In genomic region chr1:25343872-25344271, GRCh38 we compare ENCODE assay signal across 14 cellular contexts. TPM values are rescaled to one million over a fixed set of nuclear protein-coding genes. Genes with fewer than 3 reads are reported as not detected.
DNase-seq lines count a peak whose midpoint lies in the region; ATAC-seq and TF ChIP-seq lines count a peak whose summit lies in the region.
"Had no signal": no experiment of that assay in that cellular context is flagged by ENCODE, and none has a peak within 500 bp of the region (broad histone marks: within the 10 kb centered on the region; RNA-seq: fewer than 3 reads in every experiment).

No MANE protein-coding gene starts in this region.

- H3K36me3 ChIP-seq in GM23338 (ENCODE audit: insufficient read depth): no peaks in the 10 kb centered on the region

- no peak overlapping the region for H3K4me3 ChIP-seq in GM23338

- no peak overlapping the region; the same call in 1 of the 2 replicates for H3K27ac ChIP-seq in GM23338 (ENCODE audit: low read depth)
- H3K27ac ChIP-seq: HL-60 had no signal

- H3K9me3 Mint-ChIP-seq in GM23338: no peaks in the 10 kb centered on the region
- H3K9me3 Mint-ChIP-seq: activated CD8-positive, alpha-beta T cell treated with anti-CD3 and anti-CD28 coated beads for 36 hours had no signal

- no peak for TF ChIP-seq CTCF in GM23338 (conservative IDR thresholded peaks at IDR 0.05; ENCODE audit: low read depth in 2 of 2)

- H3K36me3 Mint-ChIP-seq in GM23338 (ENCODE audit: low read depth) (peaks cover 37% of the 10 kb centered on the region), T-helper 17 cell (ENCODE audit: low read depth) (peaks cover 5% of the 10 kb centered on the region)

- no peaks in the 10 kb centered on the region for H3K9me2 ChIP-seq in GM23338 (ENCODE audit: insufficient read depth)

- no peaks in the 10 kb centered on the region for H3K9me3 ChIP-seq in T-helper 17 cell (ENCODE audit: control insufficient read depth, low read length, poor library complexity, severe bottlenecking)

- peaks cover 10% of the 10 kb centered on the region for H3K4me1 ChIP-seq in GM23338 (ENCODE audit: insufficient read depth)

- H3K4me1 Mint-ChIP-seq in GM23338 (peaks cover 12% of the 10 kb centered on the region), T-helper 17 cell (peaks cover 32% of the 10 kb centered on the region)

- no peaks in the 10 kb centered on the region for H3K27me3 ChIP-seq in GM23338 (ENCODE audit: insufficient read depth)

- H4K20me1 ChIP-seq in GM23338 (replicated peaks; ENCODE audit: insufficient read depth): peaks cover 24% of the 10 kb centered on the region

- no peak overlapping the region for H3K4me2 ChIP-seq in GM23338

- DNase-seq in A172 (ENCODE audit: low spot score): peak; percentile 46
- no peak for DNase-seq in GM23338 (ENCODE audit: low spot score)
- no peak for DNase-seq in T-helper 17 cell
- DNase-seq in fibroblast of the conjunctiva (ENCODE audit: low read depth): peak; percentile 61
- DNase-seq in NCI-H1105 treated with DMSO at 0.1 percent for 48 hours (lab: John Stamatoyannopoulos, UW): no peak
- DNase-seq in AG08396 (ENCODE audit: low spot score): no peak
- DNase-seq: activated CD8-positive, alpha-beta T cell treated with anti-CD3 and anti-CD28 coated beads for 36 hours; NCI-H1694 treated with DMSO at 0.1 percent for 48 hours; NCI-H82; SW 1271 had no signal

- H3K27ac Mint-ChIP-seq in GM23338: peak overlapping the region; percentile 25; the same call in 1 of the 2 replicates
- H3K27ac Mint-ChIP-seq in T-helper 17 cell: peak overlapping the region; percentile 72
- H3K27ac Mint-ChIP-seq: activated CD8-positive, alpha-beta T cell treated with anti-CD3 and anti-CD28 coated beads for 36 hours; B cell had no signal

- ATAC-seq in GM23338 (no peak), T-helper 17 cell (no peak), GM21515 (IDR thresholded peaks at IDR 0.05; ENCODE audit: unreplicated experiment) (no peak), HG03139 (IDR thresholded peaks at IDR 0.05; ENCODE audit: unreplicated experiment) (no peak)
- ATAC-seq: activated CD8-positive, alpha-beta T cell treated with anti-CD3 and anti-CD28 coated beads for 36 hours had no signal

- H3F3A ChIP-seq in GM23338 (replicated peaks; ENCODE audit: low read depth): no peaks in the 10 kb centered on the region

- H3K4me3 Mint-ChIP-seq in GM23338 (no peak overlapping the region), T-helper 17 cell (no peak overlapping the region)
- H3K4me3 Mint-ChIP-seq: activated CD8-positive, alpha-beta T cell treated with anti-CD3 and anti-CD28 coated beads for 36 hours; B cell had no signal

- H3K27me3 Mint-ChIP-seq in GM23338 (ENCODE audit: insufficient read depth, low read depth, poor library complexity) (peaks cover 4% of the 10 kb centered on the region), T-helper 17 cell (no peaks in the 10 kb centered on the region)
- H3K27me3 Mint-ChIP-seq: activated CD8-positive, alpha-beta T cell treated with anti-CD3 and anti-CD28 coated beads for 36 hours; B cell had no signal

- H3K79me2 ChIP-seq in GM23338 (replicated peaks; ENCODE audit: insufficient read depth): peaks cover 84% of the 10 kb centered on the region

- no peak overlapping the region for H2AFZ ChIP-seq in GM23338

TF ChIP-seq in GM23338, 12 proteins besides CTCF, POLR2A, EP300 and RAD21 (continues in another document):
- TF ChIP-seq, protein P1, sequence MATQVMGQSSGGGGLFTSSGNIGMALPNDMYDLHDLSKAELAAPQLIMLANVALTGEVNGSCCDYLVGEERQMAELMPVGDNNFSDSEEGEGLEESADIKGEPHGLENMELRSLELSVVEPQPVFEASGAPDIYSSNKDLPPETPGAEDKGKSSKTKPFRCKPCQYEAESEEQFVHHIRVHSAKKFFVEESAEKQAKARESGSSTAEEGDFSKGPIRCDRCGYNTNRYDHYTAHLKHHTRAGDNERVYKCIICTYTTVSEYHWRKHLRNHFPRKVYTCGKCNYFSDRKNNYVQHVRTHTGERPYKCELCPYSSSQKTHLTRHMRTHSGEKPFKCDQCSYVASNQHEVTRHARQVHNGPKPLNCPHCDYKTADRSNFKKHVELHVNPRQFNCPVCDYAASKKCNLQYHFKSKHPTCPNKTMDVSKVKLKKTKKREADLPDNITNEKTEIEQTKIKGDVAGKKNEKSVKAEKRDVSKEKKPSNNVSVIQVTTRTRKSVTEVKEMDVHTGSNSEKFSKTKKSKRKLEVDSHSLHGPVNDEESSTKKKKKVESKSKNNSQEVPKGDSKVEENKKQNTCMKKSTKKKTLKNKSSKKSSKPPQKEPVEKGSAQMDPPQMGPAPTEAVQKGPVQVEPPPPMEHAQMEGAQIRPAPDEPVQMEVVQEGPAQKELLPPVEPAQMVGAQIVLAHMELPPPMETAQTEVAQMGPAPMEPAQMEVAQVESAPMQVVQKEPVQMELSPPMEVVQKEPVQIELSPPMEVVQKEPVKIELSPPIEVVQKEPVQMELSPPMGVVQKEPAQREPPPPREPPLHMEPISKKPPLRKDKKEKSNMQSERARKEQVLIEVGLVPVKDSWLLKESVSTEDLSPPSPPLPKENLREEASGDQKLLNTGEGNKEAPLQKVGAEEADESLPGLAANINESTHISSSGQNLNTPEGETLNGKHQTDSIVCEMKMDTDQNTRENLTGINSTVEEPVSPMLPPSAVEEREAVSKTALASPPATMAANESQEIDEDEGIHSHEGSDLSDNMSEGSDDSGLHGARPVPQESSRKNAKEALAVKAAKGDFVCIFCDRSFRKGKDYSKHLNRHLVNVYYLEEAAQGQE (IDR thresholded peaks at IDR 0.05; ENCODE audit: unreplicated experiment): no peak
- TF ChIP-seq ZNF331 (CRISPR knock-in tag; IDR thresholded peaks at IDR 0.05; ENCODE audit: low read depth) (no peak), POLR2AphosphoS5 (IDR thresholded peaks at IDR 0.05; ENCODE audit: low read depth) (no peak), ZNF462 (CRISPR knock-in tag; IDR thresholded peaks at IDR 0.05) (no peak), JUNB (IDR thresholded peaks at IDR 0.05; ENCODE audit: unreplicated experiment) (no peak), EZH2phosphoT487 (IDR thresholded peaks at IDR 0.05; ENCODE audit: unreplicated experiment) (no peak), CREB1 (CRISPR knock-in tag; IDR thresholded peaks at IDR 0.05; ENCODE audit: low read depth) (no peak), STAT1 (IDR thresholded peaks at IDR 0.05; ENCODE audit: unreplicated experiment) (no peak)

RNA-seq across cellular contexts. Expression of gene TMEM50A, which starts 5.7 kb away (rescaled TPM):
- 70.5 and 78.7 TPM in 2 replicates for total RNA-seq in A172 (2014; rRNA removed; shearing (Covaris generic))
- total RNA-seq in GM23338 (2014; rRNA removed; shearing (Covaris generic)): 71.4 and 74.9 TPM in 2 replicates
- 181 and 189 TPM in 2 replicates for polyA plus RNA-seq in GM23338 (2016; fragmentation: Nextera tagmentation; extraction: Ambion mirVana)
- 100 to 1,000 TPM in 1 of 2 donors, 10 to 100 TPM in 1; 99.8 to 144 TPM for total RNA-seq in T-helper 17 cell

Comparison
In these comparisons a context has a peak if more than half of its experiments do, and no peak if none do; other contexts are left out.
1. DNase-seq: peak in A172 (single experiment) and fibroblast of the conjunctiva (single experiment); none in GM23338 (single experiment), T-helper 17 cell (0 of 3), NCI-H1105 treated with DMSO at 0.1 percent for 48 hours (single experiment) and AG08396 (single experiment).